Comparison of ENCODE assay signal across 1 cellular context in the genomic region with DNA sequence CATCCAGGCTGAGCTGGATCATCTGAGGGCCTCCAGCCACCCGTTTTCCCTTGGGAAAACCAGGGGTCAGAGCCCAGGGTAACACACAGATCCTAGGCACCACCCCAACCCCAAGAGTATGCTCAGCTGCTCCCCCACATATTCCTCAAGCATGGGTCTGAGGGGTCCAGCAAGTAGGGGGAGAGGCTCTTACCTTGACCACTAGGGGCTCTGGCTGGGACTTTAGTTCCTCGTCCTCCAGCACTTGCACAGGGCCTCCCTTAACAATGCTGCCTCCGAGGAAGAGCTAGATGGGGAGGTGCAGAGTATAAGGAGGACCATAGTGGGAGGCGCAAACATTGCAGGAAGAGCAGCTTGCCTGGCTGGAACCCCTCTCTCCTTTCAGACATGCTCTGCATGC.
TF ChIP-seq lines count a peak whose summit lies in the region.

No MANE protein-coding gene starts in this region.

TF ChIP-seq in HepG2, 621 proteins besides CTCF, POLR2A, EP300 and RAD21:
- no peak for TF ChIP-seq DNMT3B (CRISPR knock-in tag; conservative IDR thresholded peaks at IDR 0.05)
